1 cellular context compared by ENCODE assay signal in the genomic region with DNA sequence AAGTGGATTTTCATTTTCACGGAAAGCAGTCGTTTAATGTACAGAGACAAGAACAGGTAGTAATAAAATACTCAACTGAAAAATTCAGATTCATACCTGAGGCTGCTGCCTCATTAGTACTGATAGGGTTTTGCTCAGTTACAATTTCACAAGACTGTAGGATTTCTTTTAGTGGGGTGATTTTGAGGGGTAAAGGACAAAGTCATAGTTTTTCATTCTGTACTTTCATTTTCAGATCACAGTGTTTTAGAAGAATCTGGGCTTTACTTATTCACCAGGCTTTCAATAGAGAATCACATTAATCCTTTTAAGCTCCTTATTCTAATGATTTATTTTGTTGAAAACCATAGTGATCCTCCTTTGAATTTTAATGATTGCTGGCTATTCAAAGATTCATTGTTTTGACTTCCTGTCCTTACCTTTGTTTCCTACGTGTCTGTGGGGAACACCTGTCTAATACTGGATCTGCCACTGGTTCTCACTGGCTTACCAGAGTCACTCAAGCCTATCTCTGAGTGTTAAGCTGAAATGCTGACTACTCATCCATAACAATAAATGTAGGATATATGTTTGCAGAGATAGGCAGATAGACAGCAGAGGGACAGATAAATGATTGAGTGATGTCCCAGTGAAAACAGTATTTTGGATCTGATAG.
TF ChIP-seq lines count a peak whose summit lies in the region.

No MANE protein-coding gene starts in this region.

TF ChIP-seq in GM12878, 131 proteins besides CTCF, POLR2A, EP300 and RAD21 (continued from another document):
- TF ChIP-seq NKRF (conservative IDR thresholded peaks at IDR 0.05) (no peak), CBFB (IDR thresholded peaks at IDR 0.05; ENCODE audit: low read depth) (no peak), ASH2L (IDR thresholded peaks at IDR 0.05; ENCODE audit: borderline replicate concordance, low read depth) (no peak), ZBED1 (IDR thresholded peaks at IDR 0.05; ENCODE audit: borderline replicate concordance) (no peak), LARP7 (IDR thresholded peaks at IDR 0.05) (no peak), PAX5 (IDR thresholded peaks at IDR 0.05; ENCODE audit: borderline replicate concordance, low read depth, low read length) (no peak), RBBP5 (conservative IDR thresholded peaks at IDR 0.05) (no peak), TBL1XR1 (IDR thresholded peaks at IDR 0.05; ENCODE audit: low read depth, low read length) (no peak), FOS (IDR thresholded peaks at IDR 0.05; ENCODE audit: borderline replicate concordance, extremely low read depth, insufficient read length) (no peak), CEBPB (IDR thresholded peaks at IDR 0.05; ENCODE audit: borderline replicate concordance in 1 of 2, low read depth in 2 of 2, low read length in 2 of 2) (no peak), ZZZ3 (IDR thresholded peaks at IDR 0.05; ENCODE audit: control insufficient read depth, insufficient read length, low read depth) (no peak), RCOR1 (conservative IDR thresholded peaks at IDR 0.05; ENCODE audit: low read depth, low read length) (no peak), NFIC (IDR thresholded peaks at IDR 0.05; ENCODE audit: low read depth, low read length) (no peak), MXI1 (IDR thresholded peaks at IDR 0.05; ENCODE audit: low read depth, low read length) (no peak), DPF2 (IDR thresholded peaks at IDR 0.05) (no peak), ESRRA (IDR thresholded peaks at IDR 0.05; ENCODE audit: low read length) (no peak), MTA3 (IDR thresholded peaks at IDR 0.05; ENCODE audit: borderline replicate concordance, low read length) (no peak)
- TF ChIP-seq, protein P1, sequence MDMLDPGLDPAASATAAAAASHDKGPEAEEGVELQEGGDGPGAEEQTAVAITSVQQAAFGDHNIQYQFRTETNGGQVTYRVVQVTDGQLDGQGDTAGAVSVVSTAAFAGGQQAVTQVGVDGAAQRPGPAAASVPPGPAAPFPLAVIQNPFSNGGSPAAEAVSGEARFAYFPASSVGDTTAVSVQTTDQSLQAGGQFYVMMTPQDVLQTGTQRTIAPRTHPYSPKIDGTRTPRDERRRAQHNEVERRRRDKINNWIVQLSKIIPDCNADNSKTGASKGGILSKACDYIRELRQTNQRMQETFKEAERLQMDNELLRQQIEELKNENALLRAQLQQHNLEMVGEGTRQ (IDR thresholded peaks at IDR 0.05; ENCODE audit: borderline replicate concordance, low read depth, low read length) = no peak
